8 cellular contexts compared by ENCODE assay signal in the genomic region with DNA sequence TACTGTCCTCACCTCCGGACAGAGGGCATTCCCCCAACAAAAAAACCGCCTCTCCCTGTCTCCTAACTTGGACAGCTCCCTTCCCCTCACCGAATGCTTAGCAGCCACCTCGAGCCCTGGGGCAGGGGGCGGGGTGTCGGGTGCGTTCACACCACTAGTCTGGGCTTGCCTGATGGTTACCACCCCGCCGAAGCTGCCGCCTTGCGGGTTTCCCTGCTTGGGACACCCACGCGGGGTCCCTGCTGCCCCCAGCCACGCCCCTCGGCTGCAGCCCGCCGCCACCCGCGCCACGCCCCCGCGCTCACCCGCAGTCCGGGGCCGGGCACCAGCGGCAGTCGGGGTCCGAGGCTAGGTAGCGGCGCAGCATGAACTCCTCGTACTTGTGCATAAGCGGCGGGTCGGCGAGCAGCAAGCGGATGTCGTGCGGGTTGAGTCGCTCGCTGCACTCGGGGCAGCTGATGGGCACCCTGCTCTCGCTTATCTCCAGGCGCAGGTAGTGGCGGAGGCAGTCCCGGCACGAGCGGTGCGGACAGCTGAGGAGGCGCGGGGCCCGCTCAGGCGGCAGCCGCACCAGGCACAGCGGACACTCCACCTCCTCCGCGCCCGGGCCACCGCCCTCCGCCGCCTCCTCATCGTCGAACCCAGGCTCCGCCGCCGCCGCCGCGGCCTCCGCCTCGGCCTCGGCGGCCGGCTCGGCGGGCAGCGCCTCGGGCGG. TPM values are rescaled to one million over a fixed set of nuclear protein-coding genes. Genes with fewer than 3 reads are reported as not detected.
DNase-seq lines count a peak whose midpoint lies in the region; ATAC-seq and TF ChIP-seq lines count a peak whose summit lies in the region.

No MANE protein-coding gene starts in this region.

- CTCF ChIA-PET in activated CD4-positive, alpha-beta T cell treated with anti-CD3 and anti-CD28 coated beads for 36 hours (lab: Charles Lee) = interaction anchor here (0.6 to 1.0 kb wide), 3 partner anchors 17 to 141 kb away, joined by 3 to 6 read pairs (median 5); no protein-coding TSS in a partner anchor

- peak; percentile 21 for ATAC-seq in activated CD4-positive, alpha-beta T cell treated with anti-CD3 and anti-CD28 coated beads for 36 hours

- no peaks in the 10 kb centered on the region; the same call in none of the 2 replicates for H3K27me3 Mint-ChIP-seq in HFFc6 (ENCODE audit: insufficient read depth)
- H3K27me3 Mint-ChIP-seq in activated CD4-positive, alpha-beta T cell treated with anti-CD3 and anti-CD28 coated beads for 36 hours = peaks cover 2% of the 10 kb centered on the region

- intact Hi-C loops in activated CD4-positive, alpha-beta T cell treated with anti-CD3 and anti-CD28 coated beads for 36 hours (cut with DNase I, micrococcal nuclease) = loop anchor here (1.0 to 5.0 kb wide), 16 partner anchors 17 to 508 kb away; partner anchors contain the start of genes AK2 (in 1 of the 2), AZIN2 (in 1 of the 2), S100PBP (in 1 of the 2) and YARS1 (in 1 of the 2)
- intact Hi-C loops in lower leg skin (cut with DNase I; ENCODE audit: low total_unique reads) = no loop called here

- no peaks in the 10 kb centered on the region for H3K36me3 Mint-ChIP-seq in HFFc6 (ENCODE audit: low read depth)
- no peaks in the 10 kb centered on the region for H3K36me3 Mint-ChIP-seq in activated CD4-positive, alpha-beta T cell treated with anti-CD3 and anti-CD28 coated beads for 36 hours (ENCODE audit: low read depth)

- peaks cover 35% of the 10 kb centered on the region for H3K4me1 Mint-ChIP-seq in HFFc6 (ENCODE audit: low read depth)
- peaks cover 60% of the 10 kb centered on the region for H3K4me1 Mint-ChIP-seq in activated CD4-positive, alpha-beta T cell treated with anti-CD3 and anti-CD28 coated beads for 36 hours

- DNase-seq in GM12865 (ENCODE audit: low read depth) = peak; percentile 71
- peak; percentile 46 for DNase-seq in HFFc6
- DNase-seq in NCI-H1105 treated with DMSO at 0.1 percent for 48 hours (lab: John Stamatoyannopoulos, UW) = peak; percentile 48
- peak; percentile 78 for DNase-seq in activated CD4-positive, alpha-beta T cell treated with anti-CD3 and anti-CD28 coated beads for 36 hours
- peak; percentile 29 for DNase-seq in cortex of kidney (lab: John Stamatoyannopoulos, UW)
- DNase-seq in lower leg skin (ENCODE audit: low spot score in 2 of 2) = peak; percentile 83 to 94
- peak; percentile 22 to 62 (median 27) for DNase-seq in stimulated activated CD4-positive, alpha-beta T cell treated with anti-CD3 and anti-CD28 coated beads, TNF-alpha, amount 100 ng/mL, for 24 hours (ENCODE audit: low read depth in 3 of 3)
- no peak for DNase-seq in DMS79 treated with DMSO at 0.1 percent for 48 hours (lab: John Stamatoyannopoulos, UW)

- POLR2A ChIA-PET in activated CD4-positive, alpha-beta T cell treated with anti-CD3 and anti-CD28 coated beads for 36 hours (lab: Charles Lee) = interaction anchor here (0.6 to 2.1 kb wide), 6 partner anchors 17 to 151 kb away, joined by 3 to 26 read pairs (median 4); no protein-coding TSS in a partner anchor

- 1% methylated on average over 25 to 65 of the region's 78 CpGs for WGBS in lower leg skin, 2 donors

- H3K9me3 Mint-ChIP-seq in HFFc6 = no peaks in the 10 kb centered on the region
- H3K9me3 Mint-ChIP-seq in activated CD4-positive, alpha-beta T cell treated with anti-CD3 and anti-CD28 coated beads for 36 hours (ENCODE audit: low read depth) = no peaks in the 10 kb centered on the region

- no peak overlapping the region for H3K27ac Mint-ChIP-seq in HFFc6
- no peak overlapping the region for H3K27ac Mint-ChIP-seq in activated CD4-positive, alpha-beta T cell treated with anti-CD3 and anti-CD28 coated beads for 36 hours

- H3K4me3 Mint-ChIP-seq in HFFc6 = peak overlapping the region; percentile 88
- H3K4me3 Mint-ChIP-seq in activated CD4-positive, alpha-beta T cell treated with anti-CD3 and anti-CD28 coated beads for 36 hours = peak overlapping the region; percentile 77

- H3K4me3 ChIP-seq in GM12865 (ENCODE audit: low read depth, low read length) (peak overlapping the region; percentile 74), lower leg skin (ENCODE audit: low read depth, poor library complexity, severe bottlenecking) (peak overlapping the region; percentile 82)

- peak; percentile 3 for TF ChIP-seq CTCF in GM12865 (IDR thresholded peaks at IDR 0.05; ENCODE audit: insufficient read depth, low read depth, low read length, missing control alignments)
- TF ChIP-seq CTCF in HFFc6 (IDR thresholded peaks at IDR 0.05) = no peak
- no peak for TF ChIP-seq CTCF in lower leg skin (IDR thresholded peaks at IDR 0.05)

- no peak for TF ChIP-seq POLR2A in lower leg skin (IDR thresholded peaks at IDR 0.05)

RNA-seq across cellular contexts. Expression of gene RNF19B, which starts 0.7 kb away (rescaled TPM):
- 10 to 100 TPM in 3 of 6 experiments, 1 to 10 TPM in 3; 9.4 to 10.6 (median 9.9) TPM for total RNA-seq in HFFc6 (2021; fragmentation: NEBNext Ultra II Directional; extraction: Animal tissue kit (Norgen Biotek cat#: 25700))
- 10 to 100 TPM; 22.5 to 23.9 TPM for total RNA-seq in activated CD4-positive, alpha-beta T cell treated with anti-CD3 and anti-CD28 coated beads for 36 hours
- total RNA-seq in lower leg skin = 10 to 100 TPM; 29.5 to 42.6 (median 37.5) TPM
